ENCODE assay signal across 8 cellular contexts in the genomic region with DNA sequence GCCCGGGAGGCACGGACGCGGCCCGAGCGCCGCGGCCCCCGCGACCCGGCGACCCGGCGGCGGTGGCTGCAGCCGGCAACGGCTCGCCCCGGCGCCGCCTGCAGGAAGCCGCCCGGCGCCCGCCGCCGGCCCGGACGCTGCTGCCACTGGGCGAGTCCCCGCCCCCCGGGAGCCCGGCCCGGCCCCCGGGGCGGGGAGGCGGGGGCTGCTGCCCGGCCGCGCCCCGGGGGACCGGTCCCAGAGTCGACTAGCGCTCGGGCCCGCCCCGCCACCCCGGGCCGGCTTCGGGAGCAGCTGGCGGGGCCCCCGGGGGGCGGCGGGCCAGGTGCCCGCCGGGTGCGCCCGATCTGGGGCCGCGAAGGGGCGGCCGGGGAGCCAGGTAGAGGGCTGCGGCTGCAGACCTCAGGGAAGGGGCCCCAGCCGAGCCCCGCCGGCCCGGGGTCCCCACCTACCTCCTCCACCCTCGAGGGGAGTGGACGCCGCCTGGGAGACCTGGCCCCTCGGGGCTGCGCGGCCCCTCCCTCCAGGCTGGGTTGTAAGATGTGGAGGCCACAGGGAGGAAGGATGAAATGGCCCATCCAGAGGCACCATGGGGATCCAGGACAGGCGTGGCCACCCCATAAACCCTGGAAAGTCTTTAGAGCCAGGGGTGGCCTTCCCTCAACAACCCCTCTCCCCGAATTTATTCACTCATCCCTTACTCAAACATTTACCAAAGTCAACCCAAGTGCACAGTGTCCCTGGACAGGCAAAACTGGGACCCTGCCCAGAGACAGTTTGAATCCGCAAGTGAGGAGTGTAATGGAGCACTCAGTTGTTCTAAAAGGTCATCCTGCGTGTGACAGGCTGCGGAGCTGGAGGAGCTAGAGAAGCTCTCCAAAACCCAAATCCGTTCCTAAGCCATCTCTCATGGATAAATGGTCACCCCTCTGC. TPM values are rescaled to one million over a fixed set of nuclear protein-coding genes. Genes with fewer than 3 reads are reported as not detected.
DNase-seq lines count a peak whose midpoint lies in the region; ATAC-seq, FAIRE-seq and TF ChIP-seq lines count a peak whose summit lies in the region.

A gene with protein sequence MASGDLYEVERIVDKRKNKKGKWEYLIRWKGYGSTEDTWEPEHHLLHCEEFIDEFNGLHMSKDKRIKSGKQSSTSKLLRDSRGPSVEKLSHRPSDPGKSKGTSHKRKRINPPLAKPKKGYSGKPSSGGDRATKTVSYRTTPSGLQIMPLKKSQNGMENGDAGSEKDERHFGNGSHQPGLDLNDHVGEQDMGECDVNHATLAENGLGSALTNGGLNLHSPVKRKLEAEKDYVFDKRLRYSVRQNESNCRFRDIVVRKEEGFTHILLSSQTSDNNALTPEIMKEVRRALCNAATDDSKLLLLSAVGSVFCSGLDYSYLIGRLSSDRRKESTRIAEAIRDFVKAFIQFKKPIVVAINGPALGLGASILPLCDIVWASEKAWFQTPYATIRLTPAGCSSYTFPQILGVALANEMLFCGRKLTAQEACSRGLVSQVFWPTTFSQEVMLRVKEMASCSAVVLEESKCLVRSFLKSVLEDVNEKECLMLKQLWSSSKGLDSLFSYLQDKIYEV (minus strand): TSS at position 148 of the 933 bp plus-strand sequence. CDS start 425 bp downstream, outside the sequence.

- peak; percentile 60 for ATAC-seq in GM23338
- peak; percentile 54 for ATAC-seq in activated T-helper 17 cell treated with anti-CD3 and anti-CD28 coated beads, Interleukin-2, amount 50 U/mL, for 72 hours (replicated peaks)

- H3K4me3 Mint-ChIP-seq in GM23338, result peak within 1 kb of the TSS; percentile 90
- peak within 1 kb of the TSS; percentile 78 for H3K4me3 Mint-ChIP-seq in activated T-helper 17 cell treated with anti-CD3 and anti-CD28 coated beads, Interleukin-2, amount 50 U/mL, for 72 hours

- H3K36me3 ChIP-seq in GM23338 (ENCODE audit: insufficient read depth) (no peaks in the 10 kb centered on the region), ovary (no peaks in the 10 kb centered on the region)

- no peak for FAIRE-seq in frontal cortex (lab: Jason Lieb, UNC)

- H4K20me1 ChIP-seq in GM23338 (replicated peaks; ENCODE audit: insufficient read depth), result no peaks in the 10 kb centered on the region

- peak within 1 kb of the TSS; percentile 98 for H2AFZ ChIP-seq in GM23338

- no peak for TF ChIP-seq EP300 in ovary (IDR thresholded peaks at IDR 0.05)

- no peaks in the 10 kb centered on the region for H3F3A ChIP-seq in GM23338 (replicated peaks; ENCODE audit: low read depth)

- H3K79me2 ChIP-seq in GM23338 (replicated peaks; ENCODE audit: insufficient read depth), result no peaks in the 10 kb centered on the region

- WGBS in ovary, 3 donors, result 3 to 21% (median 6%) methylated on average over 14 to 79 of the region's 79 CpGs

- H3K27ac Mint-ChIP-seq in GM23338, result no peak within 1 kb of the TSS
- peak within 1 kb of the TSS; percentile 75 for H3K27ac Mint-ChIP-seq in activated T-helper 17 cell treated with anti-CD3 and anti-CD28 coated beads, Interleukin-2, amount 50 U/mL, for 72 hours

- H3K27me3 ChIP-seq in GM23338 (ENCODE audit: insufficient read depth) (peaks cover 27% of the 10 kb centered on the region), ovary (no peaks in the 10 kb centered on the region)

- no peaks in the 10 kb centered on the region for H3K9me3 ChIP-seq in ovary

- H3K27me3 Mint-ChIP-seq in GM23338 (ENCODE audit: insufficient read depth, low read depth, poor library complexity), result peaks cover 22% of the 10 kb centered on the region
- H3K27me3 Mint-ChIP-seq in activated T-helper 17 cell treated with anti-CD3 and anti-CD28 coated beads, Interleukin-2, amount 50 U/mL, for 72 hours, result no peaks in the 10 kb centered on the region

- intact Hi-C loops in ovary (cut with DNase I), result no loop called here

- H3K4me1 ChIP-seq in GM23338 (ENCODE audit: insufficient read depth) (no peaks in the 10 kb centered on the region; the same call in 1 of the 2 replicates), ovary (ENCODE audit: insufficient read depth) (no peaks in the 10 kb centered on the region)

- DNase-seq in GM03348 (ENCODE audit: low spot score) (peak; percentile 96), GM23338 (ENCODE audit: low spot score) (peak; percentile 31), NCI-H460 (ENCODE audit: extremely low read depth, low read depth) (peak; percentile 17), frontal cortex (ENCODE audit: low spot score in 2 of 2) (peak; percentile 71 to 72), ovary (peak in 1 of 5 donors; percentile 13), DMS153 treated with DMSO at 0.1 percent for 48 hours (lab: John Stamatoyannopoulos, UW; ENCODE audit: unreplicated experiment) (no peak), KG1 (lab: John Stamatoyannopoulos, UW) (no peak)

- TF ChIP-seq CTCF in GM23338 (conservative IDR thresholded peaks at IDR 0.05; ENCODE audit: low read depth in 2 of 2), result no peak
- TF ChIP-seq CTCF in ovary (IDR thresholded peaks at IDR 0.05), result no peak

- no peaks in the 10 kb centered on the region for H3K9me3 Mint-ChIP-seq in GM23338
- H3K9me3 Mint-ChIP-seq in activated T-helper 17 cell treated with anti-CD3 and anti-CD28 coated beads, Interleukin-2, amount 50 U/mL, for 72 hours, result peaks cover 3% of the 10 kb centered on the region

- peak within 1 kb of the TSS; percentile 80 for H3K4me2 ChIP-seq in GM23338

- no peak for TF ChIP-seq POLR2A in ovary (IDR thresholded peaks at IDR 0.05)

- H3K9me2 ChIP-seq in GM23338 (ENCODE audit: insufficient read depth), result peaks cover 14% of the 10 kb centered on the region

- H3K36me3 Mint-ChIP-seq in GM23338 (ENCODE audit: low read depth), result no peaks in the 10 kb centered on the region
- H3K36me3 Mint-ChIP-seq in activated T-helper 17 cell treated with anti-CD3 and anti-CD28 coated beads, Interleukin-2, amount 50 U/mL, for 72 hours (ENCODE audit: low read depth), result no peaks in the 10 kb centered on the region

- H3K27ac ChIP-seq in GM23338 (ENCODE audit: low read depth) (no peak within 1 kb of the TSS), ovary (no peak within 1 kb of the TSS)

- H3K4me3 ChIP-seq in GM23338, result peak within 1 kb of the TSS; percentile 68
- peak within 1 kb of the TSS; percentile 40 for H3K4me3 ChIP-seq in ovary

- H3K4me1 Mint-ChIP-seq in GM23338, result no peaks in the 10 kb centered on the region
- peaks cover 34% of the 10 kb centered on the region for H3K4me1 Mint-ChIP-seq in activated T-helper 17 cell treated with anti-CD3 and anti-CD28 coated beads, Interleukin-2, amount 50 U/mL, for 72 hours

RNA-seq across cellular contexts. Expression of the gene that starts here (rescaled TPM):
- 4.3 and 4.5 TPM in 2 replicates for total RNA-seq in GM23338 (2014; rRNA removed; shearing (Covaris generic))
- polyA plus RNA-seq in GM23338 (2016; fragmentation: Nextera tagmentation; extraction: Ambion mirVana) (0.82 and 0.90 TPM in 2 replicates), ovary (1 to 10 TPM in 1 of 2 donors, under 1 TPM in 1; 0.61 to 1.8 TPM)
- total RNA-seq in NCI-H460 (2014; rRNA removed; shearing (Covaris generic)), result 0.20 and 0.25 TPM in 2 replicates
- polyA plus RNA-seq in NCI-H460 (2014; cell fraction: nucleus; rRNA removed), result 0.03 TPM in 1 of 2 replicates, not detected in the other
- total RNA-seq in activated T-helper 17 cell treated with anti-CD3 and anti-CD28 coated beads, Interleukin-2, amount 50 U/mL, for 72 hours, result 10 to 100 TPM; 26.3 to 40.3 TPM
- total RNA-seq in frontal cortex (9.4 TPM), ovary (1 to 10 TPM in 6 of 7 donors, under 1 TPM in 1; 0.48 to 4.4 (median 2.4) TPM)

Comparison
In these comparisons a context has a peak if more than half of its experiments do, and no peak if none do; other contexts are left out.
1. Peak in DNase-seq in NCI-H460; RNA of the gene not detected or under 1 TPM.
2. DNase-seq: peak in GM03348 (single experiment), GM23338 (single experiment) and frontal cortex (2 of 2); none in DMS153 treated with DMSO at 0.1 percent for 48 hours (single experiment) and KG1 (single experiment).